In genomic region chr17:14299261-14300093, GRCh38 we compare ENCODE assay signal across 2 cellular contexts.
TF ChIP-seq lines count a peak whose summit lies in the region.

No MANE protein-coding gene starts in this region.

TF ChIP-seq in K562, 482 proteins besides CTCF, POLR2A, EP300 and RAD21 (continues in another document):
- TF ChIP-seq CEBPZ (IDR thresholded peaks at IDR 0.05; ENCODE audit: borderline replicate concordance, low read depth, low read length), result no peak
- TF ChIP-seq CXXC5 (CRISPR knock-in tag; IDR thresholded peaks at IDR 0.05), result peak; percentile 23; the same call in 1 of the 2 replicates
- TF ChIP-seq RBFOX2 (IDR thresholded peaks at IDR 0.05; ENCODE audit: low read depth, low read length), result peak; percentile 65
- TF ChIP-seq ZBTB8A (IDR thresholded peaks at IDR 0.05; ENCODE audit: partially characterized antibody), result no peak
- TF ChIP-seq CREM (IDR thresholded peaks at IDR 0.05; ENCODE audit: low read depth), result 0 out of 2 replicates have a peak, but pooled peaks have one; percentile 30
- TF ChIP-seq NR2C2 (CRISPR knock-in tag; IDR thresholded peaks at IDR 0.05), result no peak
- TF ChIP-seq NR2C2 (tag; IDR thresholded peaks at IDR 0.05), result peak; percentile 50; the same call in 1 of the 2 replicates
- TF ChIP-seq ZFP36 (IDR thresholded peaks at IDR 0.05; ENCODE audit: low read depth, low read length, partially characterized antibody), result no peak
- peak; percentile 25; the same call in 1 of the 2 replicates for TF ChIP-seq ARID1B (IDR thresholded peaks at IDR 0.05)
- TF ChIP-seq IRF1 (CRISPR knock-in tag; IDR thresholded peaks at IDR 0.05; ENCODE audit: borderline replicate concordance), result no peak
- TF ChIP-seq ATF7 (IDR thresholded peaks at IDR 0.05), result no peak
- 0 out of 4 replicates have a peak, but pooled peaks of 1 of the 2 experiments have one; percentile 8 for TF ChIP-seq UBTF (IDR thresholded peaks at IDR 0.05; ENCODE audit: borderline replicate concordance in 1 of 2, low read depth in 2 of 2, low read length in 2 of 2)
- TF ChIP-seq GTF2A2 (tag; IDR thresholded peaks at IDR 0.05), result no peak
- TF ChIP-seq NEUROD1 (IDR thresholded peaks at IDR 0.05; ENCODE audit: borderline replicate concordance, low read depth, low read length, partially characterized antibody), result no peak
- TF ChIP-seq MBD1 (CRISPR knock-in tag; IDR thresholded peaks at IDR 0.05), result no peak
- TF ChIP-seq JUND (IDR thresholded peaks at IDR 0.05; ENCODE audit: borderline replicate concordance, low read depth, low read length), result peak; percentile 32; the same call in 1 of the 2 replicates
- no peak for TF ChIP-seq JUND (tag; IDR thresholded peaks at IDR 0.05; ENCODE audit: borderline replicate concordance, low read depth, low read length)
- TF ChIP-seq ATF3 (IDR thresholded peaks at IDR 0.05), result peak; percentile 59
- TF ChIP-seq ATF3 (CRISPR knock-in tag; conservative IDR thresholded peaks at IDR 0.05), result no peak

TF ChIP-seq in HepG2, 621 proteins besides CTCF, POLR2A, EP300 and RAD21 (continues in another document):
- TF ChIP-seq NR2C2 (CRISPR knock-in tag; IDR thresholded peaks at IDR 0.05; ENCODE audit: borderline replicate concordance) (peak; percentile 89), JUN (CRISPR knock-in tag; IDR thresholded peaks at IDR 0.05) (peak; percentile 42; the same call in 1 of the 2 replicates), MEIS2 (CRISPR knock-in tag; IDR thresholded peaks at IDR 0.05) (0 out of 2 replicates have a peak, but pooled peaks have one; percentile 38), SNRNP70 (IDR thresholded peaks at IDR 0.05; ENCODE audit: low read depth, low read length) (no peak), ZNF317 (CRISPR knock-in tag; IDR thresholded peaks at IDR 0.05) (peak; percentile 67; the same call in 1 of the 2 replicates), AGO1 (IDR thresholded peaks at IDR 0.05; ENCODE audit: low read depth, low read length, poor library complexity, severe bottlenecking) (no peak), ZNF609 (CRISPR knock-in tag; IDR thresholded peaks at IDR 0.05; ENCODE audit: borderline replicate concordance) (no peak), ZFP90 (CRISPR knock-in tag; IDR thresholded peaks at IDR 0.05; ENCODE audit: borderline replicate concordance) (0 out of 2 replicates have a peak, but pooled peaks have one; percentile 37), ELF1 (CRISPR knock-in tag; IDR thresholded peaks at IDR 0.05) (peak; percentile 43; the same call in 1 of the 2 replicates), ZNF598 (CRISPR knock-in tag; IDR thresholded peaks at IDR 0.05; ENCODE audit: borderline replicate concordance) (peak; percentile 69; the same call in 1 of the 2 replicates), TAF1 (CRISPR knock-in tag; IDR thresholded peaks at IDR 0.05) (peak; percentile 59), ZNF232 (CRISPR knock-in tag; IDR thresholded peaks at IDR 0.05; ENCODE audit: borderline replicate concordance) (peak; percentile 51; the same call in 1 of the 2 replicates), ZNF121 (CRISPR knock-in tag; IDR thresholded peaks at IDR 0.05) (no peak), KDM5A (IDR thresholded peaks at IDR 0.05; ENCODE audit: borderline replicate concordance, low read length) (peak; percentile 20; the same call in 1 of the 2 replicates), NFKBIZ (CRISPR knock-in tag; IDR thresholded peaks at IDR 0.05) (no peak), ISL2 (CRISPR knock-in tag; IDR thresholded peaks at IDR 0.05) (peak; percentile 30; the same call in 1 of the 2 replicates), ZNF20 (CRISPR knock-in tag; IDR thresholded peaks at IDR 0.05) (0 out of 2 replicates have a peak, but pooled peaks have one; percentile 54), ZNF749 (CRISPR knock-in tag; IDR thresholded peaks at IDR 0.05; ENCODE audit: borderline replicate concordance) (no peak), ETV5 (CRISPR knock-in tag; IDR thresholded peaks at IDR 0.05; ENCODE audit: borderline replicate concordance) (peak; percentile 70; the same call in 1 of the 2 replicates), FOXK1 (CRISPR knock-in tag; IDR thresholded peaks at IDR 0.05; ENCODE audit: borderline replicate concordance, low read depth) (no peak), KLF6 (CRISPR knock-in tag; IDR thresholded peaks at IDR 0.05) (no peak), ZNF841 (CRISPR knock-in tag; IDR thresholded peaks at IDR 0.05; ENCODE audit: borderline replicate concordance) (no peak), MYPOP (CRISPR knock-in tag; IDR thresholded peaks at IDR 0.05) (peak; percentile 71; the same call in 1 of the 2 replicates), CSRNP2 (CRISPR knock-in tag; conservative IDR thresholded peaks at IDR 0.05; ENCODE audit: low read depth) (no peak), MBNL3 (CRISPR knock-in tag; conservative IDR thresholded peaks at IDR 0.05) (no peak), ZBTB7A (CRISPR knock-in tag; IDR thresholded peaks at IDR 0.05) (peak; percentile 91), SOX13 (IDR thresholded peaks at IDR 0.05) (no peak), SOX13 (CRISPR knock-in tag; conservative IDR thresholded peaks at IDR 0.05 in 1 of 2, IDR thresholded peaks at IDR 0.05 in 1 of 2) (0 out of 4 replicates have a peak, but pooled peaks of 1 of the 2 experiments have one; percentile 13), CHD4 (IDR thresholded peaks at IDR 0.05; ENCODE audit: borderline replicate concordance, low read length) (no peak), BCL6 (CRISPR knock-in tag; IDR thresholded peaks at IDR 0.05) (peak; percentile 33), TFDP2 (CRISPR knock-in tag; IDR thresholded peaks at IDR 0.05) (0 out of 2 replicates have a peak, but pooled peaks have one; percentile 18), ZBTB46 (CRISPR knock-in tag; IDR thresholded peaks at IDR 0.05; ENCODE audit: borderline replicate concordance) (no peak), GLMP (CRISPR knock-in tag; IDR thresholded peaks at IDR 0.05; ENCODE audit: borderline replicate concordance) (no peak), ZNF547 (CRISPR knock-in tag; IDR thresholded peaks at IDR 0.05) (peak; percentile 38; the same call in 1 of the 2 replicates), ZNF225 (CRISPR knock-in tag; IDR thresholded peaks at IDR 0.05) (0 out of 2 replicates have a peak, but pooled peaks have one; percentile 30), ZNF687 (CRISPR knock-in tag; IDR thresholded peaks at IDR 0.05) (peak; percentile 92), MIER3 (CRISPR knock-in tag; IDR thresholded peaks at IDR 0.05; ENCODE audit: borderline replicate concordance) (no peak), MLLT10 (CRISPR knock-in tag; IDR thresholded peaks at IDR 0.05) (no peak), ZNF331 (CRISPR knock-in tag; IDR thresholded peaks at IDR 0.05) (peak; percentile 34; the same call in 1 of the 2 replicates), MXI1 (IDR thresholded peaks at IDR 0.05; ENCODE audit: borderline replicate concordance, low read depth, low read length) (peak; percentile 49; the same call in 1 of the 3 replicates), RXRB (CRISPR knock-in tag; IDR thresholded peaks at IDR 0.05; ENCODE audit: borderline replicate concordance) (0 out of 2 replicates have a peak, but pooled peaks have one; percentile 9)
